ENCODE assay signal across 10 cellular contexts in the genomic region with DNA sequence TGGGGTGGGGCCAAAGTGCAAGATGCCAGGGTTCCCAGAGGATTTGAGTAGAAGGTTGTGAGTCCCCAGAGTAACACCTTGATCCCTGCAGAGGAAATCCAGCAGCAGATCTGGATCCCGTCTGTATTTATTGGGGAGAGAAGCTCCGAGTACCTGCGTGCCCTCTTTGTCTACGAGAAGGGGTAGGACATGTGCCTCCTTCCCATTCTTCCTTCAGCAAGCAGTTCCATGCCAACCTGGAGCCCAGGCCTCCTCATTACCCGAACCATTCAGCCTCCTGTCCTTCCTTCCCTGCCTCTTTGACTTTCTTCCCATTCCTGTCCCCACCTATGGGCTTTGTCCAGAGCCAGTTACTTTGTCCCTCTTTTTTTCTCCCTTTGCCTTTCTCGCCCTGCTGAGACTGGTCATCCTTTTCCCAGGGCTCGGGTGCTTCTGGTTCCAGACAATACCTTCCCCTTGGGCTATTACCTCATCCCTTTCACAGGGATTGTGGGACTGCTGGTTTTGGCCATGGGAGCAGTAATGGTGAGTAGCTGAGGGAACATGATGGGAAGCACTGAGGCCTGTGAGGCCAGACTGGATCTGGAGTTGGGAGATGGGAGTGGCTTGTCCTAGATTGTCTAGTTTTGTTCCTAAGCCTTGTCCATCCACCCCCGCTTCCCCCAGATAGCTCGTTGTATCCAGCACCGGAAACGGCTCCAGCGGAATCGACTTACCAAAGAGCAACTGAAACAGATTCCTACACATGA. TPM values are rescaled to one million over a fixed set of nuclear protein-coding genes. Genes with fewer than 3 reads are reported as not detected.
DNase-seq lines count a peak whose midpoint lies in the region; ATAC-seq, FAIRE-seq and TF ChIP-seq lines count a peak whose summit lies in the region.
"Had no signal": no experiment of that assay in that cellular context is flagged by ENCODE, and none has a peak within 500 bp of the region (broad histone marks: within the 10 kb centered on the region; RNA-seq: fewer than 3 reads in every experiment).

No MANE protein-coding gene starts in this region.

- no peaks in the 10 kb centered on the region for H3K27me3 Mint-ChIP-seq in activated naive CD8-positive, alpha-beta T cell
- peaks cover 0 to 2% (median 0%) of the 10 kb centered on the region in 5 donors for H3K27me3 Mint-ChIP-seq in naive thymus-derived CD4-positive, alpha-beta T cell

- H3K4me3 ChIP-seq in A549 (no peak overlapping the region), dorsolateral prefrontal cortex (no peak overlapping the region)
- H3K4me3 ChIP-seq in naive thymus-derived CD4-positive, alpha-beta T cell (ENCODE audit: low read length) = peak overlapping the region; percentile 89

- no peaks in the 10 kb centered on the region for H3K27me3 ChIP-seq in naive thymus-derived CD4-positive, alpha-beta T cell (ENCODE audit: control insufficient read depth in 2 of 2, insufficient read depth in 2 of 2, low read length in 2 of 2)
- H3K27me3 ChIP-seq in dorsolateral prefrontal cortex = no peaks in the 10 kb centered on the region

- H3K27ac ChIP-seq in A549 (0 out of 6 replicates have a peak overlapping the region, but pooled peaks of 1 of the 2 experiments have one; percentile 5), dorsolateral prefrontal cortex (no peak overlapping the region)
- peak overlapping the region; percentile 89 for H3K27ac ChIP-seq in naive thymus-derived CD4-positive, alpha-beta T cell (ENCODE audit: low read depth, low read length)

- no peaks in the 10 kb centered on the region for H3K9me3 ChIP-seq in A549
- no peaks in the 10 kb centered on the region for H3K9me3 ChIP-seq in naive thymus-derived CD4-positive, alpha-beta T cell (ENCODE audit: control insufficient read depth in 2 of 3, low read length in 3 of 3)

- WGBS in A549 (ENCODE audit: missing lambda C conversion rate) = 85% methylated on average over 13 of the region's 13 CpGs

- peak overlapping the region; percentile 56 for H3K4me3 Mint-ChIP-seq in activated naive CD8-positive, alpha-beta T cell
- peak overlapping the region; percentile 59 to 100 (median 98) for H3K4me3 Mint-ChIP-seq in naive thymus-derived CD4-positive, alpha-beta T cell

- peaks cover 65% of the 10 kb centered on the region for H3K4me1 ChIP-seq in A549
- peaks cover 64% of the 10 kb centered on the region in 2 donors for H3K4me1 ChIP-seq in naive thymus-derived CD4-positive, alpha-beta T cell (ENCODE audit: control insufficient read depth in 2 of 2, insufficient read depth in 2 of 2, low read length in 2 of 2)

- no peaks in the 10 kb centered on the region for H3K9me3 Mint-ChIP-seq in activated naive CD8-positive, alpha-beta T cell (ENCODE audit: low read depth)
- H3K9me3 Mint-ChIP-seq in naive thymus-derived CD4-positive, alpha-beta T cell = peaks cover 0 to 6% (median 0%) of the 10 kb centered on the region in 11 donors

- H3K4me1 Mint-ChIP-seq in activated naive CD8-positive, alpha-beta T cell (ENCODE audit: low read depth) = peaks cover 60% of the 10 kb centered on the region
- H3K4me1 Mint-ChIP-seq in naive thymus-derived CD4-positive, alpha-beta T cell = peaks cover 63 to 82% (median 74%) of the 10 kb centered on the region in 7 donors

- 0 out of 3 replicates have a peak overlapping the region, but pooled peaks have one; percentile 1 for H3K4me2 ChIP-seq in A549

- TF ChIP-seq CTCF in A549 (IDR thresholded peaks at IDR 0.05) = no peak
- TF ChIP-seq CTCF in dorsolateral prefrontal cortex (IDR thresholded peaks at IDR 0.05 in 54 of 56, conservative IDR thresholded peaks at IDR 0.05 in 2 of 56; ENCODE audit: low read depth in 1 of 56, partially characterized antibody in 56 of 56) = no peak

- no peak for TF ChIP-seq EP300 in A549 (IDR thresholded peaks at IDR 0.05)

- no peak for TF ChIP-seq RAD21 in A549 (conservative IDR thresholded peaks at IDR 0.05 in 1 of 2, IDR thresholded peaks at IDR 0.05 in 1 of 2)

- intact Hi-C loops in naive thymus-derived CD4-positive, alpha-beta T cell (cut with micrococcal nuclease) = loop anchor here (10.0 kb wide), 2 partner anchors 252 to 1712 kb away; a partner anchor contains a TSS
- intact Hi-C loops in dorsolateral prefrontal cortex (cut with DNase I) = no loop called here

- peaks cover 22% of the 10 kb centered on the region for H3K36me3 Mint-ChIP-seq in activated naive CD8-positive, alpha-beta T cell
- H3K36me3 Mint-ChIP-seq in naive thymus-derived CD4-positive, alpha-beta T cell = peaks cover 5 to 68% (median 42%) of the 10 kb centered on the region in 5 donors

- H3K36me3 ChIP-seq in naive thymus-derived CD4-positive, alpha-beta T cell (ENCODE audit: control insufficient read depth in 2 of 3, insufficient read depth in 3 of 3, low read length in 3 of 3) = peaks cover 14 to 58% (median 16%) of the 10 kb centered on the region in 3 experiments

- ATAC-seq in A549 = no peak
- ATAC-seq in naive thymus-derived CD4-positive, alpha-beta T cell = no peak

- H3K27ac Mint-ChIP-seq in activated naive CD8-positive, alpha-beta T cell = peak overlapping the region; percentile 99
- H3K27ac Mint-ChIP-seq in naive thymus-derived CD4-positive, alpha-beta T cell = peak overlapping the region; percentile 72 to 98 (median 92)

- CTCF ChIA-PET in A549 (lab: Yijun Ruan, JAX) = interaction anchor here (1.2 to 2.6 kb wide), 5 partner anchors 34 to 45 kb away, joined by 3 to 11 read pairs (median 4); a partner anchor contains a TSS
- CTCF ChIA-PET in naive thymus-derived CD4-positive, alpha-beta T cell (lab: Charles Lee) = interaction anchor here (0.7 to 1.5 kb wide), 3 partner anchors 9 to 85 kb away, joined by 3 to 5 read pairs (median 3); a partner anchor contains a TSS

- FAIRE-seq in A549 (lab: Jason Lieb, UNC) = no peak
- FAIRE-seq: colon had no signal

- DNase-seq in A549 (ENCODE audit: low read depth in 1 of 2, low spot score in 1 of 2) (no peak), dorsolateral prefrontal cortex (no peak), CD1c-positive myeloid dendritic cell (ENCODE audit: extremely low spot score) (no peak), NCI-H510A (lab: John Stamatoyannopoulos, UW) (no peak), NCI-H2171 (lab: John Stamatoyannopoulos, UW) (no peak)
- DNase-seq in naive thymus-derived CD4-positive, alpha-beta T cell = no peak
- DNase-seq: NCI-H524 treated with DMSO at 0.1 percent for 48 hours had no signal

- TF ChIP-seq POLR2A in A549 (IDR thresholded peaks at IDR 0.05; ENCODE audit: low read length) = no peak
- peak; percentile 21 for TF ChIP-seq POLR2A in GM19099 (IDR thresholded peaks at IDR 0.05; ENCODE audit: extremely low read depth, insufficient read length, low read depth)

- POLR2A ChIA-PET in A549 (lab: Yijun Ruan, JAX) = interaction anchor here (1.5 kb wide), 1 partner anchor 25 kb away, joined by 3 read pairs; a partner anchor contains a TSS
- POLR2A ChIA-PET in naive thymus-derived CD4-positive, alpha-beta T cell (lab: Charles Lee) = interaction anchor here (0.7 to 13.0 kb wide), 8 partner anchors 25 to 1254 kb away, joined by 3 to 278 read pairs (median 3); a partner anchor contains a TSS

RNA-seq across cellular contexts. Expression of a gene that starts 2.9 kb away (rescaled TPM):
- polyA plus RNA-seq in A549 (2011; rRNA removed) (98.7 and 110 TPM in 2 replicates), A549 (2017; fragmentation: RNase III; extraction: RNeasy Plus Mini Kit Qiagen cat#74134 plus additional on column Dnase treatment) (83.9 to 93.7 TPM (median 86.4 TPM) in 3 replicates)
- polyA plus RNA-seq in A549 (2012; cell fraction: cytosol; rRNA removed) = 99.0 and 115 TPM in 2 replicates
- 101 and 111 TPM in 2 replicates for polyA plus RNA-seq in A549 (2012; cell fraction: nucleus; rRNA removed)
- 92.2 and 126 TPM in 2 replicates for polyA minus RNA-seq in A549 (2011; rRNA and poly(A)+ RNA removed)
- total RNA-seq in naive thymus-derived CD4-positive, alpha-beta T cell = 100 to 1,000 TPM in 4 of 5 experiments, 10 to 100 TPM in 1; 97.3 to 248 (median 148) TPM
- polyA plus RNA-seq in naive thymus-derived CD4-positive, alpha-beta T cell = 10 to 100 TPM; 25.3 to 28.0 TPM
- 100 to 1,000 TPM in 28 of 120 experiments, 10 to 100 TPM in 92; 65.3 to 121 (median 91.1) TPM for total RNA-seq in dorsolateral prefrontal cortex

RNA-seq across cellular contexts. Expression of a gene that starts 3.1 kb away (rescaled TPM):
- 60.2 and 64.4 TPM in 2 replicates for polyA plus RNA-seq in A549 (2011; rRNA removed)
- 141 and 164 TPM in 2 replicates for polyA plus RNA-seq in A549 (2012; cell fraction: cytosol; rRNA removed)
- polyA plus RNA-seq in A549 (2012; cell fraction: nucleus; rRNA removed) = 186 and 187 TPM in 2 replicates
- 64.4 to 69.2 TPM (median 67.9 TPM) in 3 replicates for polyA plus RNA-seq in A549 (2017; fragmentation: RNase III; extraction: RNeasy Plus Mini Kit Qiagen cat#74134 plus additional on column Dnase treatment)
- polyA minus RNA-seq in A549 (2011; rRNA and poly(A)+ RNA removed) = 72.7 and 84.1 TPM in 2 replicates
- total RNA-seq in naive thymus-derived CD4-positive, alpha-beta T cell = 10 to 100 TPM; 27.0 to 82.6 (median 44.1) TPM
- 10 to 100 TPM; 57.8 to 86.8 TPM for polyA plus RNA-seq in naive thymus-derived CD4-positive, alpha-beta T cell
- total RNA-seq in dorsolateral prefrontal cortex = 100 to 1,000 TPM in 9 of 120 experiments, 10 to 100 TPM in 111; 56.8 to 113 (median 82.2) TPM

RNA-seq across cellular contexts. Expression of a gene that starts 5.4 kb away (rescaled TPM):
- polyA plus RNA-seq in A549 (2011; rRNA removed) = 1,417 and 1,732 TPM in 2 replicates
- 3,514 and 3,904 TPM in 2 replicates for polyA plus RNA-seq in A549 (2012; cell fraction: cytosol; rRNA removed)
- polyA plus RNA-seq in A549 (2012; cell fraction: nucleus; rRNA removed) = 1,698 and 2,342 TPM in 2 replicates
- polyA plus RNA-seq in A549 (2017; fragmentation: RNase III; extraction: RNeasy Plus Mini Kit Qiagen cat#74134 plus additional on column Dnase treatment) = 3,195 to 3,341 TPM (median 3,230 TPM) in 3 replicates
- 1,279 and 1,360 TPM in 2 replicates for polyA minus RNA-seq in A549 (2011; rRNA and poly(A)+ RNA removed)
- total RNA-seq in naive thymus-derived CD4-positive, alpha-beta T cell = 1,000 to 10,000 TPM in 1 of 5 experiments, 100 to 1,000 TPM in 4; 430 to 2,132 (median 445) TPM
- 1,000 to 10,000 TPM; 1,617 to 1,727 TPM for polyA plus RNA-seq in naive thymus-derived CD4-positive, alpha-beta T cell
- 100 to 1,000 TPM in 104 of 120 experiments, 10 to 100 TPM in 16; 84.4 to 206 (median 112) TPM for total RNA-seq in dorsolateral prefrontal cortex

RNA-seq across cellular contexts. Expression of a gene that starts 8.0 kb away (rescaled TPM):
- polyA plus RNA-seq in A549 (2011; rRNA removed) = 52.5 and 53.5 TPM in 2 replicates
- 56.8 and 60.6 TPM in 2 replicates for polyA plus RNA-seq in A549 (2012; cell fraction: cytosol; rRNA removed)
- 195 and 252 TPM in 2 replicates for polyA plus RNA-seq in A549 (2012; cell fraction: nucleus; rRNA removed)
- 79.0 to 109 TPM (median 102 TPM) in 3 replicates for polyA plus RNA-seq in A549 (2017; fragmentation: RNase III; extraction: RNeasy Plus Mini Kit Qiagen cat#74134 plus additional on column Dnase treatment)
- 35.8 and 39.2 TPM in 2 replicates for polyA minus RNA-seq in A549 (2011; rRNA and poly(A)+ RNA removed)
- total RNA-seq in naive thymus-derived CD4-positive, alpha-beta T cell = 10 to 100 TPM; 21.5 to 56.3 (median 31.8) TPM
- polyA plus RNA-seq in naive thymus-derived CD4-positive, alpha-beta T cell = 1 to 10 TPM in 1 of 2 donors, under 1 TPM in 1; 0.87 to 1.8 TPM
- 10 to 100 TPM in 8 of 120 experiments, 1 to 10 TPM in 112; 1.4 to 20.7 (median 5.6) TPM for total RNA-seq in dorsolateral prefrontal cortex

RNA-seq across cellular contexts. Expression of a gene that starts 10.9 kb away (rescaled TPM):
- polyA plus RNA-seq in A549 (2011; rRNA removed) (not detected in 2 replicates), A549 (2017; fragmentation: RNase III; extraction: RNeasy Plus Mini Kit Qiagen cat#74134 plus additional on column Dnase treatment) (not detected in 3 replicates)
- not detected in 2 replicates for polyA plus RNA-seq in A549 (2012; cell fraction: cytosol; rRNA removed)
- not detected in 2 replicates for polyA plus RNA-seq in A549 (2012; cell fraction: nucleus; rRNA removed)
- not detected in 2 replicates for polyA minus RNA-seq in A549 (2011; rRNA and poly(A)+ RNA removed)
- 1 to 10 TPM in 1 of 5 experiments, not detected in 4; 1.6 TPM for total RNA-seq in naive thymus-derived CD4-positive, alpha-beta T cell
- not detected for polyA plus RNA-seq in naive thymus-derived CD4-positive, alpha-beta T cell
- 1 to 10 TPM in 1 of 120 experiments, under 1 TPM in 15, not detected in 104; 0.16 to 1.0 (median 0.24) TPM for total RNA-seq in dorsolateral prefrontal cortex

Comparison
In these comparisons a context has a peak if more than half of its experiments do, and no peak if none do; other contexts are left out.
1. intact Hi-C loops: an anchor here in naive thymus-derived CD4-positive, alpha-beta T cell (10.0 kb wide); none called in dorsolateral prefrontal cortex.